Comparison of ENCODE assay signal across 1 cellular context in genomic region chr5:167967494-167968180, GRCh38.
TF ChIP-seq lines count a peak whose summit lies in the region.

No MANE protein-coding gene starts in this region.

TF ChIP-seq in GM23338, 12 proteins besides CTCF, POLR2A, EP300 and RAD21 (continued from another document):
- TF ChIP-seq ZNF462 (CRISPR knock-in tag; IDR thresholded peaks at IDR 0.05) (no peak), ETS1 (IDR thresholded peaks at IDR 0.05) (no peak), STAT1 (IDR thresholded peaks at IDR 0.05; ENCODE audit: unreplicated experiment) (no peak), NANOG (IDR thresholded peaks at IDR 0.05; ENCODE audit: borderline replicate concordance) (no peak), EZH2 (IDR thresholded peaks at IDR 0.05; ENCODE audit: low read depth, unreplicated experiment) (no peak), EZH2phosphoT487 (IDR thresholded peaks at IDR 0.05; ENCODE audit: unreplicated experiment) (no peak), JUNB (IDR thresholded peaks at IDR 0.05; ENCODE audit: unreplicated experiment) (no peak), POLR2AphosphoS5 (IDR thresholded peaks at IDR 0.05; ENCODE audit: low read depth) (no peak), ZNF331 (CRISPR knock-in tag; IDR thresholded peaks at IDR 0.05; ENCODE audit: low read depth) (no peak)
